Comparison of ENCODE assay signal across 1 cellular context in the genomic region with DNA sequence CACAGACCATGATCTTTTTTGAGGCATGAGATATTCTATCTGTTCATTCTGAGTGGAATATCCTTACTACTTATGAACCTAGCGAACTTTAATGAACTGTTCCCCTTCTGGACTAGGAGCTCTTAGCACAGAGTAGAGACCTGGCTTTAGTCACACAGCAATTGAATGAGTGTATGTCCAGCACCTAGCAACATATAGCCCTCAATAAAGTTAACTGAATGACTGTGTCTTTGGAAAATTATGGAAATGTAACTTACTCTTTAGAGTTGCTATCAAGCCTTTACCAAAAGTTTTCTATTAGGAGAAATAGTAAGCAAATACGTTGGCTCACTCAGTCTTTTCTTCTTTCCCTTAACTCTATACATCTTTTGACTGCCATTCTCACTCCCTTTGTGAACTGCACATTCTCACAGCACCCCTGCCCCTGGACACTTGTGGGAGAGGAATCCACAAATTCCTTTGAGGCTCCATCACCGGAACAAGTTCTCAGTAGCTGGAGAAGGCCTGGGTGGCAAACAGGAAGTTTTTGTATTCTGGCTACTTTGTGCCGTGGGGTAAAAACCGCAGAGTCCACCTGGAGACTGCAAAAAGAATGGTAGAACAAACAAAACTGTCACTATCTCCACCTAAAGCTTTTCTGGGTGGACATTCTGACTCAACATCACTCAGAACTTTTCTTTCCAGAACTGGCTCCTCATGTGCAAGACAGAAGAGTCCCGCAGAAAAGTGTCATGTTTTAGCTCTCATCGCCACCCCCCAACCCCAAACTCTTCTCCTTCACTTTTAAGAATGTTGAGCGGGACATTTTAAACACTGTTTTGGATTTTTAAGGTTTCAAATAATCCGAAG.
TF ChIP-seq lines count a peak whose summit lies in the region.

No MANE protein-coding gene starts in this region.

TF ChIP-seq in HepG2, 621 proteins besides CTCF, POLR2A, EP300 and RAD21 (continued from another document and continues in another):
- TF ChIP-seq, protein P1, sequence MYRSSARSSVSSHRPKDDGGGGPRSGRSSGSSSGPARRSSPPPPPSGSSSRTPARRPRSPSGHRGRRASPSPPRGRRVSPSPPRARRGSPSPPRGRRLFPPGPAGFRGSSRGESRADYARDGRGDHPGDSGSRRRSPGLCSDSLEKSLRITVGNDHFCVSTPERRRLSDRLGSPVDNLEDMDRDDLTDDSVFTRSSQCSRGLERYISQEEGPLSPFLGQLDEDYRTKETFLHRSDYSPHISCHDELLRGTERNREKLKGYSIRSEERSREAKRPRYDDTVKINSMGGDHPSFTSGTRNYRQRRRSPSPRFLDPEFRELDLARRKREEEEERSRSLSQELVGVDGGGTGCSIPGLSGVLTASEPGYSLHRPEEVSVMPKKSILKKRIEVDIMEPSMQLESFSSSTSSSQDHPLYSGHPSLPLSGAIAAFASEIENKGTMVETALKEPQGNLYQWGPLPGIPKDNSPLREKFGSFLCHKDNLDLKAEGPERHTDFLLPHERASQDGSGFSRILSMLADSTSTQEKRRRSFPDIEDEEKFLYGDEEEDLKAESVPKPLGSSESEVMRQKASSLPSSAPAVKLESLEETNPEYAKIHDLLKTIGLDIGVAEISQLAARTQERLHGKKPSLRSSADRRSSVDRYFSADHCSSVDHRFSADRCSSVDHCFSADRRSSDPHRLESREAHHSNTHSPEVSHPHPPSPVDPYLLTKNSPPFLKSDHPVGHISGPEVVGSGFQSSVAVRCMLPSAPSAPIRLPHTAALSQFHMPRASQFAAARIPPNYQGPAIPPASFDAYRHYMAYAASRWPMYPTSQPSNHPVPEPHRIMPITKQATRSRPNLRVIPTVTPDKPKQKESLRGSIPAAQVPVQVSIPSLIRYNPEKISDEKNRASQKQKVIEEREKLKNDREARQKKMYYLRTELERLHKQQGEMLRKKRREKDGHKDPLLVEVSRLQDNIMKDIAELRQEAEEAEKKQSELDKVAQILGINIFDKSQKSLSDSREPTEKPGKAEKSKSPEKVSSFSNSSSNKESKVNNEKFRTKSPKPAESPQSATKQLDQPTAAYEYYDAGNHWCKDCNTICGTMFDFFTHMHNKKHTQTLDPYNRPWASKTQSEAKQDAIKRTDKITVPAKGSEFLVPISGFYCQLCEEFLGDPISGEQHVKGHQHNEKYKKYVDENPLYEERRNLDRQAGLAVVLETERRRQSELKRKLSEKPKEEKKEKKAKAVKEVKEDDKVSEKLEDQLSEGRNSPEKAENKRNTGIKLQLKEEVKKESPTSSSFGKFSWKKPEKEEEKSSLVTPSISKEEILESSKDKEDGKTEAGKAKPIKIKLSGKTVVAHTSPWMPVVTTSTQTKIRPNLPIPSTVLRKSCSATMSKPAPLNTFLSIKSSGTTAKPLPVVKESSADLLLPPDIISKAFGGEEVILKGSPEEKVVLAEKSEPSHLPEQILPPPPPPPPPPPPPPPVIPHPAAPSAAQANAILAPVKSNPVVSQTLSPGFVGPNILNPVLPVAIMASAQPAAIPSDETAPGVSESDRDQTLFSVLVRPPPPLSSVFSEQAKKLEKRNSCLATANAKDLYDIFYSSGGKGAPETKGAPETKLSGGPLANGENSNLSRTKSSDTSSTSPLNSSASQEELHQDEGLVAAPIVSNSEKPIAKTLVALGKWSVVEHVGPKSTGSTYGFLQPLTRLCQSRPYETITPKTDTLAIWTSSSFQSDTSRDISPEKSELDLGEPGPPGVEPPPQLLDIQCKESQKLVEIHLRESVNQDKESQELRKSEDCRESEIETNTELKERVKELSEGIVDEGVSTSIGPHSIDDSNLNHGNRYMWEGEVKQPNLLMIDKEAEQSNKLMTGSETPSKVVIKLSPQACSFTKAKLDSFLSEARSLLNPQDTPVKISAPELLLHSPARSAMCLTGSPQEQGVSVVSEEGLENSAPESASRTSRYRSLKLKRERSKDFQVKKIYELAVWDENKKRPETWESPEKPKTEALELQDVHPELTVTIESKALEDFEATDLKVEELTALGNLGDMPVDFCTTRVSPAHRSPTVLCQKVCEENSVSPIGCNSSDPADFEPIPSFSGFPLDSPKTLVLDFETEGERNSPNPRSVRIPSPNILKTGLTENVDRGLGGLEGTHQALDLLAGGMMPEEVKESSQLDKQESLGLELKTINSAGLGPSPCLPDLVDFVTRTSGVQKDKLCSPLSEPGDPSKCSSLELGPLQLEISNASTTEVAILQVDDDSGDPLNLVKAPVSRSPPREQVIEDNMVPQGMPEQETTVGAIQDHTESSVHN (CRISPR knock-in tag; IDR thresholded peaks at IDR 0.05), result no peak
- TF ChIP-seq ZNF136 (CRISPR knock-in tag; IDR thresholded peaks at IDR 0.05; ENCODE audit: low read depth), result no peak
- no peak for TF ChIP-seq MTERF4 (CRISPR knock-in tag; IDR thresholded peaks at IDR 0.05)
- TF ChIP-seq, protein P2, sequence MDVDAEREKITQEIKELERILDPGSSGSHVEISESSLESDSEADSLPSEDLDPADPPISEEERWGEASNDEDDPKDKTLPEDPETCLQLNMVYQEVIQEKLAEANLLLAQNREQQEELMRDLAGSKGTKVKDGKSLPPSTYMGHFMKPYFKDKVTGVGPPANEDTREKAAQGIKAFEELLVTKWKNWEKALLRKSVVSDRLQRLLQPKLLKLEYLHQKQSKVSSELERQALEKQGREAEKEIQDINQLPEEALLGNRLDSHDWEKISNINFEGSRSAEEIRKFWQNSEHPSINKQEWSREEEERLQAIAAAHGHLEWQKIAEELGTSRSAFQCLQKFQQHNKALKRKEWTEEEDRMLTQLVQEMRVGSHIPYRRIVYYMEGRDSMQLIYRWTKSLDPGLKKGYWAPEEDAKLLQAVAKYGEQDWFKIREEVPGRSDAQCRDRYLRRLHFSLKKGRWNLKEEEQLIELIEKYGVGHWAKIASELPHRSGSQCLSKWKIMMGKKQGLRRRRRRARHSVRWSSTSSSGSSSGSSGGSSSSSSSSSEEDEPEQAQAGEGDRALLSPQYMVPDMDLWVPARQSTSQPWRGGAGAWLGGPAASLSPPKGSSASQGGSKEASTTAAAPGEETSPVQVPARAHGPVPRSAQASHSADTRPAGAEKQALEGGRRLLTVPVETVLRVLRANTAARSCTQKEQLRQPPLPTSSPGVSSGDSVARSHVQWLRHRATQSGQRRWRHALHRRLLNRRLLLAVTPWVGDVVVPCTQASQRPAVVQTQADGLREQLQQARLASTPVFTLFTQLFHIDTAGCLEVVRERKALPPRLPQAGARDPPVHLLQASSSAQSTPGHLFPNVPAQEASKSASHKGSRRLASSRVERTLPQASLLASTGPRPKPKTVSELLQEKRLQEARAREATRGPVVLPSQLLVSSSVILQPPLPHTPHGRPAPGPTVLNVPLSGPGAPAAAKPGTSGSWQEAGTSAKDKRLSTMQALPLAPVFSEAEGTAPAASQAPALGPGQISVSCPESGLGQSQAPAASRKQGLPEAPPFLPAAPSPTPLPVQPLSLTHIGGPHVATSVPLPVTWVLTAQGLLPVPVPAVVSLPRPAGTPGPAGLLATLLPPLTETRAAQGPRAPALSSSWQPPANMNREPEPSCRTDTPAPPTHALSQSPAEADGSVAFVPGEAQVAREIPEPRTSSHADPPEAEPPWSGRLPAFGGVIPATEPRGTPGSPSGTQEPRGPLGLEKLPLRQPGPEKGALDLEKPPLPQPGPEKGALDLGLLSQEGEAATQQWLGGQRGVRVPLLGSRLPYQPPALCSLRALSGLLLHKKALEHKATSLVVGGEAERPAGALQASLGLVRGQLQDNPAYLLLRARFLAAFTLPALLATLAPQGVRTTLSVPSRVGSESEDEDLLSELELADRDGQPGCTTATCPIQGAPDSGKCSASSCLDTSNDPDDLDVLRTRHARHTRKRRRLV (CRISPR knock-in tag; IDR thresholded peaks at IDR 0.05), result no peak
- no peak for TF ChIP-seq DPF2 (CRISPR knock-in tag; IDR thresholded peaks at IDR 0.05; ENCODE audit: borderline replicate concordance, low read depth)
- TF ChIP-seq HMG20A (CRISPR knock-in tag; IDR thresholded peaks at IDR 0.05; ENCODE audit: borderline replicate concordance), result peak; percentile 42
- TF ChIP-seq MYC (CRISPR knock-in tag; IDR thresholded peaks at IDR 0.05; ENCODE audit: borderline replicate concordance), result no peak
- no peak for TF ChIP-seq ZNF138 (CRISPR knock-in tag; IDR thresholded peaks at IDR 0.05; ENCODE audit: low read depth)
- TF ChIP-seq, protein P3, sequence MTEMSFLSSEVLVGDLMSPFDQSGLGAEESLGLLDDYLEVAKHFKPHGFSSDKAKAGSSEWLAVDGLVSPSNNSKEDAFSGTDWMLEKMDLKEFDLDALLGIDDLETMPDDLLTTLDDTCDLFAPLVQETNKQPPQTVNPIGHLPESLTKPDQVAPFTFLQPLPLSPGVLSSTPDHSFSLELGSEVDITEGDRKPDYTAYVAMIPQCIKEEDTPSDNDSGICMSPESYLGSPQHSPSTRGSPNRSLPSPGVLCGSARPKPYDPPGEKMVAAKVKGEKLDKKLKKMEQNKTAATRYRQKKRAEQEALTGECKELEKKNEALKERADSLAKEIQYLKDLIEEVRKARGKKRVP (CRISPR knock-in tag; IDR thresholded peaks at IDR 0.05), result peak in 1 of 2 experiments; percentile 25; a peak in 1 of 4 replicates
- no peak for TF ChIP-seq ZNF660 (CRISPR knock-in tag; IDR thresholded peaks at IDR 0.05; ENCODE audit: borderline replicate concordance, low read depth)
- TF ChIP-seq FOSL2 (CRISPR knock-in tag; IDR thresholded peaks at IDR 0.05), result peak; percentile 59
- 0 out of 2 replicates have a peak, but pooled peaks have one; percentile 45 for TF ChIP-seq ZBTB3 (CRISPR knock-in tag; IDR thresholded peaks at IDR 0.05; ENCODE audit: borderline replicate concordance, low read depth)
- TF ChIP-seq ESRRA (CRISPR knock-in tag; IDR thresholded peaks at IDR 0.05; ENCODE audit: low read depth), result no peak
- no peak for TF ChIP-seq ZNF550 (CRISPR knock-in tag; IDR thresholded peaks at IDR 0.05; ENCODE audit: borderline replicate concordance)
- TF ChIP-seq NR2C2 (CRISPR knock-in tag; IDR thresholded peaks at IDR 0.05; ENCODE audit: borderline replicate concordance), result 0 out of 2 replicates have a peak, but pooled peaks have one; percentile 11
- no peak for TF ChIP-seq SALL2 (CRISPR knock-in tag; IDR thresholded peaks at IDR 0.05)
- TF ChIP-seq, protein P4, sequence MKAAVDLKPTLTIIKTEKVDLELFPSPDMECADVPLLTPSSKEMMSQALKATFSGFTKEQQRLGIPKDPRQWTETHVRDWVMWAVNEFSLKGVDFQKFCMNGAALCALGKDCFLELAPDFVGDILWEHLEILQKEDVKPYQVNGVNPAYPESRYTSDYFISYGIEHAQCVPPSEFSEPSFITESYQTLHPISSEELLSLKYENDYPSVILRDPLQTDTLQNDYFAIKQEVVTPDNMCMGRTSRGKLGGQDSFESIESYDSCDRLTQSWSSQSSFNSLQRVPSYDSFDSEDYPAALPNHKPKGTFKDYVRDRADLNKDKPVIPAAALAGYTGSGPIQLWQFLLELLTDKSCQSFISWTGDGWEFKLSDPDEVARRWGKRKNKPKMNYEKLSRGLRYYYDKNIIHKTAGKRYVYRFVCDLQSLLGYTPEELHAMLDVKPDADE (CRISPR knock-in tag; IDR thresholded peaks at IDR 0.05), result no peak
- 0 out of 2 replicates have a peak, but pooled peaks have one; percentile 14 for TF ChIP-seq ELF4 (CRISPR knock-in tag; IDR thresholded peaks at IDR 0.05; ENCODE audit: borderline replicate concordance)
- TF ChIP-seq SNAPC5 (CRISPR knock-in tag; IDR thresholded peaks at IDR 0.05; ENCODE audit: borderline replicate concordance), result no peak
- no peak for TF ChIP-seq BRCA1 (CRISPR knock-in tag; IDR thresholded peaks at IDR 0.05)
- TF ChIP-seq NR0B2 (CRISPR knock-in tag; IDR thresholded peaks at IDR 0.05), result no peak
- TF ChIP-seq NFIB (CRISPR knock-in tag; IDR thresholded peaks at IDR 0.05; ENCODE audit: borderline replicate concordance), result no peak
- no peak for TF ChIP-seq CBX2 (IDR thresholded peaks at IDR 0.05; ENCODE audit: low read depth, low read length)
- TF ChIP-seq CBX2 (CRISPR knock-in tag; IDR thresholded peaks at IDR 0.05; ENCODE audit: low read depth), result no peak; the same call in 1 of the 2 replicates
- peak; percentile 32; the same call in 1 of the 2 replicates for TF ChIP-seq SAP130 (CRISPR knock-in tag; IDR thresholded peaks at IDR 0.05; ENCODE audit: low read depth)
- TF ChIP-seq SSRP1 (CRISPR knock-in tag; IDR thresholded peaks at IDR 0.05), result peak; percentile 75; the same call in 1 of the 2 replicates
- no peak for TF ChIP-seq ARHGAP35 (CRISPR knock-in tag; IDR thresholded peaks at IDR 0.05; ENCODE audit: borderline replicate concordance)
- TF ChIP-seq ZNF792 (CRISPR knock-in tag; IDR thresholded peaks at IDR 0.05), result no peak
- TF ChIP-seq PITX1 (CRISPR knock-in tag; IDR thresholded peaks at IDR 0.05), result no peak
- no peak for TF ChIP-seq PRDM10 (CRISPR knock-in tag; IDR thresholded peaks at IDR 0.05; ENCODE audit: low read depth)
- no peak for TF ChIP-seq FOXO1 (CRISPR knock-in tag; IDR thresholded peaks at IDR 0.05)
- TF ChIP-seq ZNF253 (CRISPR knock-in tag; IDR thresholded peaks at IDR 0.05; ENCODE audit: borderline replicate concordance), result no peak
- TF ChIP-seq ARID2 (CRISPR knock-in tag; IDR thresholded peaks at IDR 0.05; ENCODE audit: borderline replicate concordance), result no peak
